Comparison of ENCODE assay signal across 8 cellular contexts in the genomic region with DNA sequence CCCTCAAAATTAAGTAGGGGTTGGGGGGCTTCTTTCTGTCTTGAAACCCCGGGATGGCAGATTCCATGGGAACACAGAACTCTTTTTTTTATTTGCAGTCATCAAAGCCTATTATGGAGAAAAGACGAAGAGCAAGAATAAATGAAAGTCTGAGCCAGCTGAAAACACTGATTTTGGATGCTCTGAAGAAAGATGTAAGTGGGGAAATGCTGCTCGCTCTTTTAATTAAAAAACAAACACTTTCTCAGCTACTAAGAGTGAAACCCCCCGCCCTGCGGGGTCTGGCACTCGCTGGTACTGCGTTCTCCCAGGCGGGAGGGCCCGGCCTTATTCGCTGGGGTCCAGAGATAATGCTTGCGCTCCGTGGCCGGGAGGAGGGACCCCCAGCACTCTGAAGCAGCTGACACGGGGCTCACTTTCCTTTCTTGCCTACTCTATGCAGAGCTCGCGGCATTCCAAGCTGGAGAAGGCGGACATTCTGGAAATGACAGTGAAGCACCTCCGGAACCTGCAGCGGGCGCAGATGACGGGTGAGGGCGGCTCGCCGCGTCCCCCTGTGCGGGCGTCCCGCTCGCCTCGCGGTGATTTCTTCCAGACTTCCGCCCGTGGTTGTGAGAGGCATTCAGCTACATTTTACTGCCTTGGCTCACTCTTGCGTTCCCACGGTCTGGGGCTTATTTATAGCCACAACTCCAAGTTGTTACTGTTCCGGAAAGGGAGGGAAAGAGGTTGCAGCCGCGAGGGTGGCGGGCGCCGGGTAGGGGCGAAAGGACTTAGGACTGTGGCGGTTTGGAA. TPM values are rescaled to one million over a fixed set of nuclear protein-coding genes. Genes with fewer than 3 reads are reported as not detected.
A peak's percentile ranks its signal among the peaks of the same experiment; 100 is the strongest.
DNase-seq lines count a peak whose midpoint lies in the region; ATAC-seq, FAIRE-seq and TF ChIP-seq lines count a peak whose summit lies in the region.

No MANE protein-coding gene starts in this region.

- POLR2A ChIA-PET in A549 (lab: Yijun Ruan, JAX): interaction anchor here (0.8 to 6.3 kb wide), 12 partner anchors 24 to 356 kb away, joined by 3 to 48 read pairs (median 11); no protein-coding TSS in a partner anchor

- TF ChIP-seq RAD21 in A549 (conservative IDR thresholded peaks at IDR 0.05 in 1 of 2, IDR thresholded peaks at IDR 0.05 in 1 of 2): no peak

- no TSS peak for BruUV-seq in mammary epithelial cell (replicated peaks; lab: Mats Ljungman, UMichigan)

- peaks cover 27% of the 10 kb centered on the region for H3K36me3 ChIP-seq in SJSA1
- peaks cover 6% of the 10 kb centered on the region for H3K36me3 ChIP-seq in mammary epithelial cell (ENCODE audit: insufficient read depth, low read length)
- H3K36me3 ChIP-seq in keratinocyte (ENCODE audit: control insufficient read depth in 2 of 2, extremely low read depth in 1 of 2, insufficient read depth in 2 of 2, low read length in 2 of 2): no peaks in the 10 kb centered on the region

- H3K27me3 ChIP-seq in SJSA1 (replicated peaks): no peaks in the 10 kb centered on the region
- no peaks in the 10 kb centered on the region for H3K27me3 ChIP-seq in mammary epithelial cell (ENCODE audit: insufficient read depth, low read length)
- H3K27me3 ChIP-seq in keratinocyte (ENCODE audit: control insufficient read depth, extremely low read depth, insufficient read depth, low read length): no peaks in the 10 kb centered on the region

- CTCF ChIA-PET in A549 (lab: Yijun Ruan, JAX): interaction anchor here (0.8 to 11.4 kb wide), 14 partner anchors 30 to 472 kb away, joined by 3 to 116 read pairs (median 4); no protein-coding TSS in a partner anchor
- CTCF ChIA-PET in mammary epithelial cell (lab: Charles Lee; ENCODE audit: low non-redundant PET): interaction anchor here (0.6 to 0.7 kb wide), 2 partner anchors 356 to 369 kb away, joined by 5 to 6 read pairs; no protein-coding TSS in a partner anchor

- no peaks in the 10 kb centered on the region for H3K9me3 ChIP-seq in A549
- no peaks in the 10 kb centered on the region for H3K9me3 ChIP-seq in SJSA1 (replicated peaks)
- H3K9me3 ChIP-seq in mammary epithelial cell (replicated peaks; ENCODE audit: insufficient read depth, low read length): no peaks in the 10 kb centered on the region
- H3K9me3 ChIP-seq in keratinocyte (ENCODE audit: control insufficient read depth, low read depth, low read length): no peaks in the 10 kb centered on the region

- TF ChIP-seq POLR2A in A549 (IDR thresholded peaks at IDR 0.05; ENCODE audit: low read length) (no peak), GM18505 (IDR thresholded peaks at IDR 0.05; ENCODE audit: borderline replicate concordance, extremely low read depth, insufficient read depth, insufficient read length) (no peak)

- H2AFZ ChIP-seq in mammary epithelial cell (ENCODE audit: low read depth, low read length) (no peak overlapping the region), keratinocyte (ENCODE audit: control insufficient read depth, low read length) (no peak overlapping the region)

- no peak for TF ChIP-seq EP300 in A549 (IDR thresholded peaks at IDR 0.05)

- peak in 1 of 2 experiments; percentile 2; a peak in 3 of 6 replicates for ATAC-seq in A549
- ATAC-seq in left lobe of liver: no peak
- ATAC-seq in GM18505 (IDR thresholded peaks at IDR 0.05; ENCODE audit: unreplicated experiment): no peak

- H3K9ac ChIP-seq in mammary epithelial cell (ENCODE audit: insufficient read depth, low read length) (peak overlapping the region; percentile 99), keratinocyte (ENCODE audit: control insufficient read depth, extremely low read depth, insufficient read depth, low read length) (peak overlapping the region; percentile 98)

- H3K27ac ChIP-seq in A549 (peak overlapping the region; percentile 61 to 89), SJSA1 (peak overlapping the region; percentile 100), mammary epithelial cell (ENCODE audit: insufficient read depth, low read depth, low read length) (peak overlapping the region; percentile 92), keratinocyte (ENCODE audit: control insufficient read depth, insufficient read depth, low read length) (peak overlapping the region; percentile 97)

- WGBS in A549 (ENCODE audit: missing lambda C conversion rate): 2% methylated on average over 26 of the region's 43 CpGs
- WGBS in mammary epithelial cell (ENCODE audit: low coverage, missing lambda C conversion rate): 2% methylated on average over 39 of the region's 43 CpGs

- TF ChIP-seq CTCF in A549 (IDR thresholded peaks at IDR 0.05) (no peak), mammary epithelial cell (conservative IDR thresholded peaks at IDR 0.05 in 1 of 2, IDR thresholded peaks at IDR 0.05 in 1 of 2; ENCODE audit: extremely low read depth in 1 of 2, insufficient read depth in 1 of 2, low read depth in 1 of 2, low read length in 2 of 2) (no peak), keratinocyte (optimal IDR thresholded peaks at IDR 0.05 in 1 of 3, IDR thresholded peaks at IDR 0.05 in 1 of 3, conservative IDR thresholded peaks at IDR 0.05 in 1 of 3; ENCODE audit: extremely low read depth in 1 of 3, insufficient read depth in 2 of 3, low read length in 3 of 3) (no peak)

- H3K4me1 ChIP-seq in A549 (peaks cover 45% of the 10 kb centered on the region), SJSA1 (replicated peaks) (peaks cover 63% of the 10 kb centered on the region), mammary epithelial cell (ENCODE audit: insufficient read depth, low read length) (peaks cover 62% of the 10 kb centered on the region), keratinocyte (ENCODE audit: control insufficient read depth, extremely low read depth, insufficient read depth, low read length) (peaks cover 55% of the 10 kb centered on the region)

- H3K4me3 ChIP-seq in A549 (peak overlapping the region; percentile 55), SJSA1 (peak overlapping the region; percentile 59), mammary epithelial cell (replicated peaks in 1 of 3; ENCODE audit: insufficient read depth in 1 of 3, low read depth in 2 of 3, low read length in 3 of 3) (peak overlapping the region; percentile 82 to 89 (median 88)), keratinocyte (ENCODE audit: control insufficient read depth in 2 of 3, extremely low read depth in 1 of 3, insufficient read depth in 2 of 3, low read depth in 1 of 3, low read length in 3 of 3) (peak overlapping the region; percentile 76 to 98 (median 89))

- FAIRE-seq in A549 (lab: Jason Lieb, UNC): no peak
- FAIRE-seq in keratinocyte (lab: Jason Lieb, UNC): no peak

- DNase-seq in A549 (ENCODE audit: low read depth in 1 of 2, low spot score in 1 of 2): peak in 1 of 2 experiments; percentile 32
- DNase-seq in GM19238 (ENCODE audit: insufficient read length, low spot score): peak; percentile 16
- DNase-seq in SJSA1 (ENCODE audit: low read depth in 1 of 2, low spot score in 2 of 2): peak; percentile 63 to 70
- DNase-seq in mammary epithelial cell: no peak
- no peak for DNase-seq in keratinocyte (ENCODE audit: low read depth, low spot score)
- peak; percentile 25 for DNase-seq in stimulated activated CD4-positive, alpha-beta T cell treated with anti-CD3 and anti-CD28 coated beads, Interleukin-4, amount 100 ng/mL, for 1 hour
- DNase-seq in left lobe of liver (ENCODE audit: low spot score): no peak

- H3K9me1 ChIP-seq in keratinocyte (ENCODE audit: control insufficient read depth, extremely low read depth, insufficient read depth, low read length): no peaks in the 10 kb centered on the region

- H3K4me2 ChIP-seq in A549: peak overlapping the region; percentile 92
- peak overlapping the region; percentile 95 for H3K4me2 ChIP-seq in mammary epithelial cell (ENCODE audit: insufficient read depth, low read depth, low read length)
- peak overlapping the region; percentile 86 for H3K4me2 ChIP-seq in keratinocyte (ENCODE audit: control insufficient read depth, extremely low read depth, insufficient read depth, low read depth, low read length)

- no peaks in the 10 kb centered on the region for H4K20me1 ChIP-seq in mammary epithelial cell (ENCODE audit: insufficient read depth, low read length)
- H4K20me1 ChIP-seq in keratinocyte (ENCODE audit: control insufficient read depth, extremely low read depth, insufficient read depth, low read length): no peaks in the 10 kb centered on the region

- in situ Hi-C loops in mammary epithelial cell (cut with MboI; ENCODE audit: low sequenced_read_pairs in 2 of 2): loop anchor here (5.0 to 10.0 kb wide), 3 partner anchors 181 to 352 kb away; no protein-coding TSS in a partner anchor

- dilution Hi-C loops in mammary epithelial cell (cut with HindIII; ENCODE audit: low sequenced_read_pairs): loop anchor here (5.0 kb wide), 1 partner anchor 274 kb away; no protein-coding TSS in a partner anchor
- dilution Hi-C loops in keratinocyte (cut with MboI; ENCODE audit: extremely low pct_ligation_motif_present, low sequenced_read_pairs): no loop called here

- H3K79me2 ChIP-seq in mammary epithelial cell (ENCODE audit: insufficient read depth, low read length) (peaks cover 20% of the 10 kb centered on the region), keratinocyte (ENCODE audit: control insufficient read depth, insufficient read depth, low read length) (peaks cover 14% of the 10 kb centered on the region)

- intact Hi-C loops in mammary epithelial cell (cut with micrococcal nuclease): loop anchor here (1.0 to 5.0 kb wide), 9 partner anchors 65 to 472 kb away; no protein-coding TSS in a partner anchor

TF ChIP-seq in A549, 52 proteins besides CTCF, POLR2A, EP300 and RAD21 (continues in another document):
- TF ChIP-seq TP53 (CRISPR knock-in tag; IDR thresholded peaks at IDR 0.05) (0 out of 2 replicates have a peak, but pooled peaks have one; percentile 26), EHF (CRISPR knock-in tag; IDR thresholded peaks at IDR 0.05) (0 out of 2 replicates have a peak, but pooled peaks have one; percentile 6), FOSB (CRISPR knock-in tag; IDR thresholded peaks at IDR 0.05) (peak; percentile 26; the same call in 1 of the 2 replicates)

RNA-seq across cellular contexts. Expression of a gene that starts 0.8 kb away (rescaled TPM):
- 34.5 and 66.6 TPM in 2 replicates for polyA plus RNA-seq in A549 (2011; rRNA removed)
- 65.0 and 95.5 TPM in 2 replicates for polyA plus RNA-seq in A549 (2012; cell fraction: cytosol; rRNA removed)
- polyA plus RNA-seq in A549 (2012; cell fraction: nucleus; rRNA removed): 226 and 239 TPM in 2 replicates
- 6.1 to 8.5 TPM (median 8.3 TPM) in 3 replicates for polyA plus RNA-seq in A549 (2017; fragmentation: RNase III; extraction: RNeasy Plus Mini Kit Qiagen cat#74134 plus additional on column Dnase treatment)
- polyA minus RNA-seq in A549 (2011; rRNA and poly(A)+ RNA removed): 34.8 and 42.3 TPM in 2 replicates
- total RNA-seq in SJSA1 (2014; rRNA removed; shearing (Covaris generic)): 39.2 and 44.1 TPM in 2 replicates
- total RNA-seq in mammary epithelial cell: 10 to 100 TPM; 33.0 to 74.4 TPM
- polyA plus RNA-seq in mammary epithelial cell: 22.7 TPM
- 12.6 TPM for polyA minus RNA-seq in mammary epithelial cell
- 17.6 to 138 TPM (median 88.4 TPM) in 3 replicates for polyA plus RNA-seq in keratinocyte
- 243 TPM for polyA plus RNA-seq in keratinocyte (2011; ENCODE audit: low read depth)
- 32.9 and 46.3 TPM in 2 replicates for polyA plus RNA-seq in keratinocyte (2011; cell fraction: cytosol; rRNA removed)
- 312 and 346 TPM in 2 replicates for polyA plus RNA-seq in keratinocyte (2011; cell fraction: nucleus; rRNA removed)
- polyA plus RNA-seq in keratinocyte (2012; ENCODE audit: low replicate concordance): 19.2 and 184 TPM in 2 replicates
- 8.5 to 32.9 TPM (median 26.9 TPM) in 3 replicates for polyA minus RNA-seq in keratinocyte
- polyA minus RNA-seq in keratinocyte (2011; cell fraction: cytosol; rRNA and poly(A)+ RNA removed): 75.4 TPM
- polyA minus RNA-seq in keratinocyte (2011; cell fraction: nucleus; rRNA and poly(A)+ RNA removed): 167 and 184 TPM in 2 replicates
- total RNA-seq in left lobe of liver: 21.3 TPM

Comparison
In these comparisons a context has a peak if more than half of its experiments do, and no peak if none do; other contexts are left out.
1. DNase-seq: peak in GM19238 (single experiment), SJSA1 (2 of 2) and stimulated activated CD4-positive, alpha-beta T cell treated with anti-CD3 and anti-CD28 coated beads, Interleukin-4, amount 100 ng/mL, for 1 hour (single experiment); none in mammary epithelial cell (single experiment), keratinocyte (single experiment) and left lobe of liver (single experiment).
2. Peak in every context shown above with its lines, with median percentiles within 50 percentile points of each other: H3K27ac ChIP-seq, H3K4me2 ChIP-seq and H3K4me3 ChIP-seq.